Comparison of ENCODE assay signal across 8 cellular contexts in the genomic region with DNA sequence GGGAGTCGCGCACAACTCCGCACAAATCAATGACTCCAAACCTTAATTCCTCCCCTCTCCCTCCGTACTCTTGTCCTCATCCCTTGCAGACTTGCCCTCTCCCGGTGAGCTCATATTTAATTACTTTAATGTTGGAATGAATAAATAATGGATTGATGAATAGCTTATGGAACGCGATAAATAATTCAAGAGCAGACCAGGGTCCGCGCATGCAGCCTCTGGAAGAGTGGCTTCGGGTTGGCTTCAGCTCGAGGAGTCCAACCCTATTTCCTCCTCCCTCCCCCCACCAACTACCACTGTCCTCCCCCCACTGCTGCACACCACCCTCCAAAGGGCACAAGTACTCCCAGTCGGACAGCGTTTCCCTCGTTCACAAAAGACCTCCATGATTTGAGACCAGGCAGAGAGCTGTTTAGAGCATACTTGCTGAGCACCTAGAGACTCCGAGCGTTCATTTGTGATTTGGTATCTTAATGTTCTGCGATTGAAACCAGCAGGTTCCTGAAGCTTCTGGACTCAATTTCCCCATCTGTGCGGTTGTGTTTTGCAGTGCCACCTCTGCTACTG. TPM values are rescaled to one million over a fixed set of nuclear protein-coding genes. Genes with fewer than 3 reads are reported as not detected.
DNase-seq lines count a peak whose midpoint lies in the region; ATAC-seq and TF ChIP-seq lines count a peak whose summit lies in the region.

No MANE protein-coding gene starts in this region.

- H2AK5ac ChIP-seq in mesendoderm (ENCODE audit: low read length): no peak overlapping the region

- no peak for ATAC-seq in GM19324 (IDR thresholded peaks at IDR 0.05; ENCODE audit: low FRiP score, unreplicated experiment)

- no CpG with 5 or more reads among the region's 18 CpGs for WGBS in mesendoderm (ENCODE audit: extremely low coverage, insufficient coverage, low lambda C conversion rate)

- H3K4me2 ChIP-seq in mesendoderm (ENCODE audit: low read length): peak overlapping the region; percentile 59

- peaks cover 3% of the 10 kb centered on the region for H3K36me3 Mint-ChIP-seq in activated T-helper 2 cell treated with anti-CD3 and anti-CD28 coated beads, Interferon-gamma antibody, Interleukin-2, Interleukin-4, amounts not matched to agents 10 μg/mL and 5 μg/mL and 100 μg/mL, durations not matched to agents 14 hours and 24 hours and 36 hours (ENCODE audit: low read depth)

- no peak overlapping the region for H3K27ac Mint-ChIP-seq in activated T-helper 2 cell treated with anti-CD3 and anti-CD28 coated beads, Interferon-gamma antibody, Interleukin-2, Interleukin-4, amounts not matched to agents 10 μg/mL and 5 μg/mL and 100 μg/mL, durations not matched to agents 14 hours and 24 hours and 36 hours

- no peaks in the 10 kb centered on the region for H3K79me2 ChIP-seq in mesendoderm (ENCODE audit: control insufficient read depth, insufficient read depth, low read length)

- no peaks in the 10 kb centered on the region for H3K79me1 ChIP-seq in mesendoderm (ENCODE audit: low read length)

- H3K18ac ChIP-seq in mesendoderm (ENCODE audit: low read length): no peak overlapping the region

- no peak overlapping the region for H4K5ac ChIP-seq in mesendoderm (ENCODE audit: low read length)

- H2BK5ac ChIP-seq in mesendoderm (ENCODE audit: low read length): no peak overlapping the region

- no peaks in the 10 kb centered on the region for H3K36me3 ChIP-seq in mesendoderm (ENCODE audit: control insufficient read depth, insufficient read depth, low read length)

- H3K4me1 ChIP-seq in mesendoderm (ENCODE audit: control insufficient read depth, low read depth, low read length): peaks cover 13% of the 10 kb centered on the region

- H3K4ac ChIP-seq in mesendoderm (ENCODE audit: low read depth, low read length): no peak overlapping the region

- intact Hi-C loops in activated T-helper 2 cell treated with anti-CD3 and anti-CD28 coated beads, Interferon-gamma antibody, Interleukin-2, Interleukin-4, amounts not matched to agents 10 μg/mL and 5 μg/mL and 100 μg/mL, durations not matched to agents 14 hours and 24 hours and 36 hours (cut with micrococcal nuclease): loop anchor here (2.0 kb wide), 1 partner anchor 141 kb away; the partner anchor contains the start of gene SIX6

- no peak overlapping the region for H2BK15ac ChIP-seq in mesendoderm (replicated peaks; ENCODE audit: low read depth)

- H3K9ac ChIP-seq in mesendoderm (ENCODE audit: low read length): no peak overlapping the region

- H3K9me3 Mint-ChIP-seq in activated T-helper 2 cell treated with anti-CD3 and anti-CD28 coated beads, Interferon-gamma antibody, Interleukin-2, Interleukin-4, amounts not matched to agents 10 μg/mL and 5 μg/mL and 100 μg/mL, durations not matched to agents 14 hours and 24 hours and 36 hours: no peaks in the 10 kb centered on the region

- no peak overlapping the region for H4K8ac ChIP-seq in mesendoderm (ENCODE audit: low read depth, low read length)

- peaks cover 42% of the 10 kb centered on the region for H3K4me1 Mint-ChIP-seq in activated T-helper 2 cell treated with anti-CD3 and anti-CD28 coated beads, Interferon-gamma antibody, Interleukin-2, Interleukin-4, amounts not matched to agents 10 μg/mL and 5 μg/mL and 100 μg/mL, durations not matched to agents 14 hours and 24 hours and 36 hours (ENCODE audit: low read depth)

- H3K27me3 Mint-ChIP-seq in activated T-helper 2 cell treated with anti-CD3 and anti-CD28 coated beads, Interferon-gamma antibody, Interleukin-2, Interleukin-4, amounts not matched to agents 10 μg/mL and 5 μg/mL and 100 μg/mL, durations not matched to agents 14 hours and 24 hours and 36 hours (ENCODE audit: low read depth): peaks cover 85% of the 10 kb centered on the region

- peak overlapping the region; percentile 52 for H3K4me3 ChIP-seq in Jurkat, Clone E6-1 (ENCODE audit: low read length)
- peak overlapping the region; percentile 0 for H3K4me3 ChIP-seq in mesendoderm (ENCODE audit: low read length)

- no peak for TF ChIP-seq CTCF in C4-2B (conservative IDR thresholded peaks at IDR 0.05)

- no peak overlapping the region for H3K23ac ChIP-seq in mesendoderm (ENCODE audit: low read length)

- H3K4me3 Mint-ChIP-seq in activated T-helper 2 cell treated with anti-CD3 and anti-CD28 coated beads, Interferon-gamma antibody, Interleukin-2, Interleukin-4, amounts not matched to agents 10 μg/mL and 5 μg/mL and 100 μg/mL, durations not matched to agents 14 hours and 24 hours and 36 hours (ENCODE audit: low read depth): peak overlapping the region; percentile 42

- DNase-seq in Jurkat, Clone E6-1 (ENCODE audit: low read depth, low spot score): no peak
- DNase-seq in activated T-helper 2 cell treated with anti-CD3 and anti-CD28 coated beads, Interferon-gamma antibody, Interleukin-2, Interleukin-4, amounts not matched to agents 10 μg/mL and 5 μg/mL and 100 μg/mL, durations not matched to agents 14 hours and 24 hours and 36 hours (ENCODE audit: low spot score): no peak
- DNase-seq in mesendoderm (peak; percentile 57), dermis blood vessel endothelial cell (no peak), superior temporal gyrus (ENCODE audit: extremely low spot score) (no peak), caudate nucleus (lab: John Stamatoyannopoulos, UW) (no peak)

- H2BK120ac ChIP-seq in mesendoderm (ENCODE audit: low read depth, low read length): no peak overlapping the region

- H3K27me3 ChIP-seq in mesendoderm (ENCODE audit: insufficient read depth, low read length, poor library complexity): peaks cover 67% of the 10 kb centered on the region

- peak overlapping the region; percentile 6 for H3K56ac ChIP-seq in mesendoderm (ENCODE audit: low read length)

- H3K27ac ChIP-seq in C4-2B (peak overlapping the region; percentile 58), mesendoderm (ENCODE audit: low read depth, low read length) (no peak overlapping the region), caudate nucleus (ENCODE audit: low read depth, low read length) (no peak overlapping the region)

RNA-seq across cellular contexts. Expression of gene SIX1, which starts 0.6 kb away (rescaled TPM):
- polyA plus RNA-seq in Jurkat, Clone E6-1 (2012; ENCODE audit: insufficient read depth, insufficient read length): 2.5 TPM
- 0.30 and 0.48 TPM in 2 replicates for total RNA-seq in activated T-helper 2 cell treated with anti-CD3 and anti-CD28 coated beads, Interferon-gamma antibody, Interleukin-2, Interleukin-4, amounts not matched to agents 10 μg/mL and 5 μg/mL and 100 μg/mL, durations not matched to agents 14 hours and 24 hours and 36 hours
- 0.21 TPM for polyA plus RNA-seq in mesendoderm (2013, experiment 1 of 2)
- 0.17 TPM for polyA plus RNA-seq in mesendoderm (2013, experiment 2 of 2)
- total RNA-seq in dermis blood vessel endothelial cell: 0.17 TPM in 1 of 2 replicates, not detected in the other
